ENCODE assay signal across 8 cellular contexts in genomic region chr4:101200561-101200960, GRCh38.
DNase-seq lines count a peak whose midpoint lies in the region; ATAC-seq lines count a peak whose summit lies in the region.

No MANE protein-coding gene starts in this region.

- H3K4me3 ChIP-seq in BLaER1 treated with 17β-estradiol and CSF1 and Interleukin-3, amounts not matched to agents 10 nM and 100 nM: no peak overlapping the region
- no peak overlapping the region for H3K4me3 ChIP-seq in CD8-positive, alpha-beta memory T cell (ENCODE audit: low read length)

- DNase-seq in NCI-H69 (lab: John Stamatoyannopoulos, UW) (peak; percentile 54), dedifferentiated amniotic fluid mesenchymal stem cell (ENCODE audit: extremely low spot score) (peak; percentile 53)
- no peak for DNase-seq in natural killer cell treated with Interleukin-12 subunit alpha and Interleukin-12 subunit beta and Interleukin-15 and Interleukin-18, amount 100 ng/mL, for 72 hours (ENCODE audit: low spot score)
- no peak for DNase-seq in activated T-cell treated with anti-CD3 and anti-CD28 coated beads, Interleukin-2, amount 50 U/mL, for 24 hours
- no peak for DNase-seq in CD8-positive, alpha-beta memory T cell

- POLR2A ChIA-PET in CD8-positive, alpha-beta memory T cell (lab: Charles Lee): no interaction called here

- H3K9me3 ChIP-seq in BLaER1 treated with 17β-estradiol and CSF1 and Interleukin-3, amounts not matched to agents 10 nM and 100 nM (replicated peaks in 1 of 11): 0 out of 22 replicates have a peak, but pooled peaks cover 0 to 4% (median 0%) of the 10 kb centered on the region in 11 experiments
- H3K9me3 ChIP-seq in CD8-positive, alpha-beta memory T cell (ENCODE audit: low read length): no peaks in the 10 kb centered on the region

- no peaks in the 10 kb centered on the region for H3K27me3 ChIP-seq in BLaER1 treated with 17β-estradiol and CSF1 and Interleukin-3, amounts not matched to agents 10 nM and 100 nM
- H3K27me3 ChIP-seq in CD8-positive, alpha-beta memory T cell (ENCODE audit: insufficient read depth, low read length, poor library complexity, severe bottlenecking): no peaks in the 10 kb centered on the region

- H3K4me1 Mint-ChIP-seq in natural killer cell treated with Interleukin-12 subunit alpha and Interleukin-12 subunit beta and Interleukin-15 and Interleukin-18, amount 100 ng/mL, for 72 hours (ENCODE audit: low read depth in 2 of 2): peaks cover 51 to 60% of the 10 kb centered on the region in 2 donors
- H3K4me1 Mint-ChIP-seq in activated T-cell treated with anti-CD3 and anti-CD28 coated beads, Interleukin-2, amount 50 U/mL, for 24 hours (ENCODE audit: low read depth): peaks cover 49% of the 10 kb centered on the region
- peaks cover 58 to 84% (median 81%) of the 10 kb centered on the region in 3 donors for H3K4me1 Mint-ChIP-seq in CD8-positive, alpha-beta memory T cell

- no peak overlapping the region for H3K9ac ChIP-seq in BLaER1 treated with 17β-estradiol and CSF1 and Interleukin-3, amounts not matched to agents 10 nM and 100 nM

- H3K4me1 ChIP-seq in BLaER1 treated with 17β-estradiol and CSF1 and Interleukin-3, amounts not matched to agents 10 nM and 100 nM: peaks cover 36 to 50% (median 41%) of the 10 kb centered on the region in 10 experiments
- H3K4me1 ChIP-seq in CD8-positive, alpha-beta memory T cell (ENCODE audit: insufficient read depth, low read length): peaks cover 4% of the 10 kb centered on the region

- no peaks in the 10 kb centered on the region for H3K9me3 Mint-ChIP-seq in natural killer cell treated with Interleukin-12 subunit alpha and Interleukin-12 subunit beta and Interleukin-15 and Interleukin-18, amount 100 ng/mL, for 72 hours
- no peaks in the 10 kb centered on the region for H3K9me3 Mint-ChIP-seq in activated T-cell treated with anti-CD3 and anti-CD28 coated beads, Interleukin-2, amount 50 U/mL, for 24 hours
- no peaks in the 10 kb centered on the region for H3K9me3 Mint-ChIP-seq in CD8-positive, alpha-beta memory T cell

- peak overlapping the region in 9 of 11 experiments; percentile 54 to 78 (median 75); a peak in 17 of 22 replicates for H3K4me2 ChIP-seq in BLaER1 treated with 17β-estradiol and CSF1 and Interleukin-3, amounts not matched to agents 10 nM and 100 nM

- peak overlapping the region in 7 of 11 experiments; percentile 1 to 69 (median 45); a peak in 8 of 22 replicates for H3K27ac ChIP-seq in BLaER1 treated with 17β-estradiol and CSF1 and Interleukin-3, amounts not matched to agents 10 nM and 100 nM
- H3K27ac ChIP-seq in CD8-positive, alpha-beta memory T cell (ENCODE audit: low read depth, low read length): no peak overlapping the region

- CTCF ChIA-PET in CD8-positive, alpha-beta memory T cell (lab: Charles Lee): no interaction called here

- H3K4me3 Mint-ChIP-seq in natural killer cell treated with Interleukin-12 subunit alpha and Interleukin-12 subunit beta and Interleukin-15 and Interleukin-18, amount 100 ng/mL, for 72 hours: peak overlapping the region; percentile 49
- no peak overlapping the region for H3K4me3 Mint-ChIP-seq in activated T-cell treated with anti-CD3 and anti-CD28 coated beads, Interleukin-2, amount 50 U/mL, for 24 hours
- H3K4me3 Mint-ChIP-seq in CD8-positive, alpha-beta memory T cell: no peak overlapping the region

- H3K27me3 Mint-ChIP-seq in natural killer cell treated with Interleukin-12 subunit alpha and Interleukin-12 subunit beta and Interleukin-15 and Interleukin-18, amount 100 ng/mL, for 72 hours: no peaks in the 10 kb centered on the region
- H3K27me3 Mint-ChIP-seq in activated T-cell treated with anti-CD3 and anti-CD28 coated beads, Interleukin-2, amount 50 U/mL, for 24 hours: no peaks in the 10 kb centered on the region
- no peaks in the 10 kb centered on the region for H3K27me3 Mint-ChIP-seq in CD8-positive, alpha-beta memory T cell

- H4K20me1 ChIP-seq in BLaER1 treated with 17β-estradiol and CSF1 and Interleukin-3, amounts not matched to agents 10 nM and 100 nM: peaks cover 0 to 84% (median 37%) of the 10 kb centered on the region in 11 experiments; a peak in 16 of 22 replicates

- H3K36me3 ChIP-seq in BLaER1 treated with 17β-estradiol and CSF1 and Interleukin-3, amounts not matched to agents 10 nM and 100 nM: peaks cover 0 to 19% (median 10%) of the 10 kb centered on the region in 11 experiments; a peak in 15 of 22 replicates
- no peaks in the 10 kb centered on the region for H3K36me3 ChIP-seq in CD8-positive, alpha-beta memory T cell (ENCODE audit: insufficient read depth, low read length)

- peak; percentile 76 to 82 for ATAC-seq in natural killer cell treated with Interleukin-12 subunit alpha and Interleukin-12 subunit beta and Interleukin-15 and Interleukin-18, amount 100 ng/mL, for 72 hours
- ATAC-seq in GM21576 (IDR thresholded peaks at IDR 0.05; ENCODE audit: unreplicated experiment): no peak
- ATAC-seq in HG02884 (IDR thresholded peaks at IDR 0.05; ENCODE audit: unreplicated experiment): no peak

- H3K36me3 Mint-ChIP-seq in natural killer cell treated with Interleukin-12 subunit alpha and Interleukin-12 subunit beta and Interleukin-15 and Interleukin-18, amount 100 ng/mL, for 72 hours: no peaks in the 10 kb centered on the region
- peaks cover 4% of the 10 kb centered on the region for H3K36me3 Mint-ChIP-seq in activated T-cell treated with anti-CD3 and anti-CD28 coated beads, Interleukin-2, amount 50 U/mL, for 24 hours (ENCODE audit: low read depth)
- H3K36me3 Mint-ChIP-seq in CD8-positive, alpha-beta memory T cell: peaks cover 0 to 6% (median 4%) of the 10 kb centered on the region in 3 donors

- peak overlapping the region; percentile 67 to 87 for H3K27ac Mint-ChIP-seq in natural killer cell treated with Interleukin-12 subunit alpha and Interleukin-12 subunit beta and Interleukin-15 and Interleukin-18, amount 100 ng/mL, for 72 hours
- no peak overlapping the region for H3K27ac Mint-ChIP-seq in activated T-cell treated with anti-CD3 and anti-CD28 coated beads, Interleukin-2, amount 50 U/mL, for 24 hours
- H3K27ac Mint-ChIP-seq in CD8-positive, alpha-beta memory T cell: peak overlapping the region in 1 of 8 donors; percentile 61

Comparison
In these comparisons a context has a peak if more than half of its experiments do, and no peak if none do; other contexts are left out.
1. DNase-seq: peak in NCI-H69 (single experiment) and dedifferentiated amniotic fluid mesenchymal stem cell (single experiment); none in natural killer cell treated with Interleukin-12 subunit alpha and Interleukin-12 subunit beta and Interleukin-15 and Interleukin-18, amount 100 ng/mL, for 72 hours (single experiment), activated T-cell treated with anti-CD3 and anti-CD28 coated beads, Interleukin-2, amount 50 U/mL, for 24 hours (single experiment) and CD8-positive, alpha-beta memory T cell (0 of 5).
2. ATAC-seq: peak in natural killer cell treated with Interleukin-12 subunit alpha and Interleukin-12 subunit beta and Interleukin-15 and Interleukin-18, amount 100 ng/mL, for 72 hours (2 of 2); none in GM21576 (single experiment) and HG02884 (single experiment).